8 cellular contexts compared by ENCODE assay signal in genomic region chr2:176378323-176378722, GRCh38.
"Had no signal": no experiment of that assay in that cellular context is flagged by ENCODE, and none has a peak within 500 bp of the region (broad histone marks: within the 10 kb centered on the region; RNA-seq: fewer than 3 reads in every experiment).

No MANE protein-coding gene starts in this region.

- H3K36me3 ChIP-seq: HAP-1 had no signal

- H3K27ac ChIP-seq: GM23248 had no signal

- H3K4me1 ChIP-seq: HAP-1 had no signal

- FAIRE-seq: HTR-8/SVneo had no signal

- DNase-seq: GM23248, GOT3, H7, IMR-90, KBM-7 had no signal

- ATAC-seq: HCT116 had no signal

- H2AFZ ChIP-seq: GM23248 had no signal

- H3K9ac ChIP-seq: GM23248 had no signal

- H3K9me3 ChIP-seq: HAP-1 had no signal

- H3K4me3 ChIP-seq: GM23248, HAP-1 had no signal
